Comparison of ENCODE assay signal across 1 cellular context in the genomic region with DNA sequence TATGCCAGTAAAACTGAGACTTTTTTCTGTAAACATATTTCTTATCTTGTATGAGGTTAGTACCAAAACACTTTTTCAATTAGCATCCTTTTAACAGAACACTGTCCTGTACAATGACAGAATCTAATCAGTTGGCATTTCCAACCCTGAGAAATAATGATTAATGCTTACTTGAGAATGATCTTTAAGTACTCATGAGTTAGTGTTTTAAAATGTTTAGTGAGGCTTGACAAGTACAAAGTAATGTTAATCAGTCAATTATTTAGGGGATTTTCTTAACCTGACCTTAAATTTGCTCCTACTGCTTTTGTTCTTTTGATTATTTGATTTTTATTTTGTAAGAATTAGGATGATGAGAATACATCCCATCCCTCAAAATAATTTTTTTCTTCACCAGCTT.
TF ChIP-seq lines count a peak whose summit lies in the region.

No MANE protein-coding gene starts in this region.

TF ChIP-seq in GM12878, 131 proteins besides CTCF, POLR2A, EP300 and RAD21 (continued from another document):
- TF ChIP-seq, protein P1, sequence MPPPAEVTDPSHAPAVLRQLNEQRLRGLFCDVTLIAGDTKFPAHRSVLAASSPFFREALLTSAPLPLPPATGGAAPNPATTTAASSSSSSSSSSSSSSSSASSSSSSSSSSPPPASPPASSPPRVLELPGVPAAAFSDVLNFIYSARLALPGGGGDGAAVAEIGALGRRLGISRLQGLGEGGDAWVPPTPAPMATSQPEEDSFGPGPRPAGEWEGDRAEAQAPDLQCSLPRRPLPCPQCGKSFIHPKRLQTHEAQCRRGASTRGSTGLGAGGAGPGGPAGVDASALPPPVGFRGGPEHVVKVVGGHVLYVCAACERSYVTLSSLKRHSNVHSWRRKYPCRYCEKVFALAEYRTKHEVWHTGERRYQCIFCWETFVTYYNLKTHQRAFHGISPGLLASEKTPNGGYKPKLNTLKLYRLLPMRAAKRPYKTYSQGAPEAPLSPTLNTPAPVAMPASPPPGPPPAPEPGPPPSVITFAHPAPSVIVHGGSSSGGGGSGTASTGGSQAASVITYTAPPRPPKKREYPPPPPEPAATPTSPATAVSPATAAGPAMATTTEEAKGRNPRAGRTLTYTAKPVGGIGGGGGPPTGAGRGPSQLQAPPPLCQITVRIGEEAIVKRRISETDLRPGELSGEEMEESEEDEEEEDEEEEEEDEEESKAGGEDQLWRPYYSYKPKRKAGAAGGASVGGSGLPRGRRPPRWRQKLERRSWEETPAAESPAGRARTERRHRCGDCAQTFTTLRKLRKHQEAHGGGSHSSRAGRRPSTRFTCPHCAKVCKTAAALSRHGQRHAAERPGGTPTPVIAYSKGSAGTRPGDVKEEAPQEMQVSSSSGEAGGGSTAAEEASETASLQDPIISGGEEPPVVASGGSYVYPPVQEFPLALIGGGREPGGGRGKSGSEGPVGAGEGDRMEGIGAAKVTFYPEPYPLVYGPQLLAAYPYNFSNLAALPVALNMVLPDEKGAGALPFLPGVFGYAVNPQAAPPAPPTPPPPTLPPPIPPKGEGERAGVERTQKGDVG (CRISPR knock-in tag; IDR thresholded peaks at IDR 0.05), result no peak
- TF ChIP-seq PML (IDR thresholded peaks at IDR 0.05; ENCODE audit: low read length), result no peak
